ENCODE assay signal across 8 cellular contexts in the genomic region with DNA sequence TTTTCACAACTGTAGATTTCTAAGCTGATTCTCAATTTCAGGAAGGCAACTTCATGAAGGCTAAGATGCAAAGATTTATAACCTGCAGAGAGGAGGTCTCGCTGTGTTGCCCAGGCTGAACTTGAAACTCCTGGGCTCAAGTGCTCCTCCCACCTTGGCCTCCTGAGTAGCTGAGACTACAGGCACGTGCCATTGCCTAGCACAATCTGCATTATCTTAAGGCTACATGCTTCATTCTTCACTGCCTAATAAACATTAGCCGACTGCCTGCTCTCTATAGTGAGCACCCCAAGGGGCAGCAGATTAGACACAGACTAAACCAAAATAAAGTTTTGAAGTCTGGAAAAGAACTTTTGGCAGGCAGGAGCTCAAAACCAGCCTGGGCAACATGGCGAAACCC. TPM values are rescaled to one million over a fixed set of nuclear protein-coding genes. Genes with fewer than 3 reads are reported as not detected.
"Had no signal": no experiment of that assay in that cellular context is flagged by ENCODE, and none has a peak within 500 bp of the region (broad histone marks: within the 10 kb centered on the region; RNA-seq: fewer than 3 reads in every experiment).

No MANE protein-coding gene starts in this region.

- ATAC-seq: HepG2 had no signal

- H3K4me2 ChIP-seq: KMS-11 had no signal

- H3K27ac ChIP-seq: HL-60, KMS-11 had no signal

- FAIRE-seq: HepG2, HTR-8/SVneo had no signal

- H3K9ac ChIP-seq: KMS-11 had no signal

- DNase-seq: IMR-90, KBM-7, KG1 had no signal

RNA-seq across cellular contexts. Expression of a gene that starts 17.1 kb away (rescaled TPM):
- total RNA-seq: HT-29 had no signal
